ENCODE assay signal across 1 cellular context in the genomic region with DNA sequence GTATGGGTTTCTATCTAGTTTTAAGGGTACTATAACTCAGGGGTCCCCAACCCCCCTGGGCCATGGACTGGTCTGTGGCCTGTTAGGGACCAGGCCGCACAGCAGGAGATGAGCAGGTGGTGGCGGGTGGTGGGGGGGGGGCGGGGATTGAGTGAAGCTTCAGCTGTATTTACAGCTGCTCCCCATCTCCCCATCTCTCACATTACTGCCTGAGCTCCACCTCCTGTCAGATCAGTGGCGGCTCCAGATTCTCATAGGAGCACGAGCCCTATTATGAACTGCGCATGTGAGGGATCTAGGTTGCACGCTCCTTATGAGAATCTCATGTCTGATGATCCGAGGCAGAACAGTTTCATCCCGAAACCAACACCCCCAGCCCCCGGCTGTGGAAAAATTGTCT.
TF ChIP-seq lines count a peak whose summit lies in the region.

No MANE protein-coding gene starts in this region.

TF ChIP-seq in GM23338, 12 proteins besides CTCF, POLR2A, EP300 and RAD21 (continued from another document):
- TF ChIP-seq, protein P1, sequence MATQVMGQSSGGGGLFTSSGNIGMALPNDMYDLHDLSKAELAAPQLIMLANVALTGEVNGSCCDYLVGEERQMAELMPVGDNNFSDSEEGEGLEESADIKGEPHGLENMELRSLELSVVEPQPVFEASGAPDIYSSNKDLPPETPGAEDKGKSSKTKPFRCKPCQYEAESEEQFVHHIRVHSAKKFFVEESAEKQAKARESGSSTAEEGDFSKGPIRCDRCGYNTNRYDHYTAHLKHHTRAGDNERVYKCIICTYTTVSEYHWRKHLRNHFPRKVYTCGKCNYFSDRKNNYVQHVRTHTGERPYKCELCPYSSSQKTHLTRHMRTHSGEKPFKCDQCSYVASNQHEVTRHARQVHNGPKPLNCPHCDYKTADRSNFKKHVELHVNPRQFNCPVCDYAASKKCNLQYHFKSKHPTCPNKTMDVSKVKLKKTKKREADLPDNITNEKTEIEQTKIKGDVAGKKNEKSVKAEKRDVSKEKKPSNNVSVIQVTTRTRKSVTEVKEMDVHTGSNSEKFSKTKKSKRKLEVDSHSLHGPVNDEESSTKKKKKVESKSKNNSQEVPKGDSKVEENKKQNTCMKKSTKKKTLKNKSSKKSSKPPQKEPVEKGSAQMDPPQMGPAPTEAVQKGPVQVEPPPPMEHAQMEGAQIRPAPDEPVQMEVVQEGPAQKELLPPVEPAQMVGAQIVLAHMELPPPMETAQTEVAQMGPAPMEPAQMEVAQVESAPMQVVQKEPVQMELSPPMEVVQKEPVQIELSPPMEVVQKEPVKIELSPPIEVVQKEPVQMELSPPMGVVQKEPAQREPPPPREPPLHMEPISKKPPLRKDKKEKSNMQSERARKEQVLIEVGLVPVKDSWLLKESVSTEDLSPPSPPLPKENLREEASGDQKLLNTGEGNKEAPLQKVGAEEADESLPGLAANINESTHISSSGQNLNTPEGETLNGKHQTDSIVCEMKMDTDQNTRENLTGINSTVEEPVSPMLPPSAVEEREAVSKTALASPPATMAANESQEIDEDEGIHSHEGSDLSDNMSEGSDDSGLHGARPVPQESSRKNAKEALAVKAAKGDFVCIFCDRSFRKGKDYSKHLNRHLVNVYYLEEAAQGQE (IDR thresholded peaks at IDR 0.05; ENCODE audit: unreplicated experiment), result no peak
- 0 out of 2 replicates have a peak, but pooled peaks have one; percentile 25 for TF ChIP-seq POLR2AphosphoS5 (IDR thresholded peaks at IDR 0.05; ENCODE audit: low read depth)
